Comparison of ENCODE assay signal across 9 cellular contexts in the genomic region with DNA sequence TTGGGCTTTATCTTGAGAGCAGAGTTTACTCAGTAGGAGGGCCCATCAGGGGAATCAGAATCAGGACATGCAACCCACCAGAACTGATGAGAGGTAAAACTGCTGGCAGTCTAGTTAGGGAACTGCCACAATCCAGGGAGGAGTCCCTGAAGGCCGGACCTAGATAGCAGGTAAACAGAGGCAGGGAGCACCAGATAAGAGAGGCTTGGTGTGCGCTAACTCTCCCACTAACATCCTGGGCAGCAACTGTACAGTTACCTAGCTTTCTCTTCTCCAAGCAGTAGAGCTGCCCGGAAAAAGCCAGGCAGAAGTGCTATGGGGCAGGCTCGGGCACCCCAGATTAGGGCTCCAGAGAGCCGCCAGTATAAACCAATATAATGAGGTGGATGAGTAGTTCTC. TPM values are rescaled to one million over a fixed set of nuclear protein-coding genes. Genes with fewer than 3 reads are reported as not detected.
DNase-seq lines count a peak whose midpoint lies in the region; ATAC-seq and TF ChIP-seq lines count a peak whose summit lies in the region.
"Had no signal": no experiment of that assay in that cellular context is flagged by ENCODE, and none has a peak within 500 bp of the region (broad histone marks: within the 10 kb centered on the region; RNA-seq: fewer than 3 reads in every experiment).

No MANE protein-coding gene starts in this region.

- ATAC-seq in heart right ventricle (no peak), left ventricle myocardium superior (no peak), HG02610 (IDR thresholded peaks at IDR 0.05; ENCODE audit: unreplicated experiment) (no peak)

- H3K36me3 ChIP-seq in heart right ventricle (no peaks in the 10 kb centered on the region), duodenal mucosa (ENCODE audit: control insufficient read depth in 1 of 2, insufficient read depth in 2 of 2, low read length in 2 of 2) (no peaks in the 10 kb centered on the region), muscle layer of duodenum (ENCODE audit: control insufficient read depth in 1 of 2, insufficient read depth in 2 of 2, low read length in 2 of 2) (no peaks in the 10 kb centered on the region), urinary bladder (ENCODE audit: insufficient read depth) (no peaks in the 10 kb centered on the region)

- H3K9ac ChIP-seq in duodenal mucosa (ENCODE audit: low read depth in 1 of 2, low read length in 2 of 2), result peak overlapping the region in 1 of 2 donors; percentile 27

- intact Hi-C loops in heart right ventricle (cut with DNase I), result loop anchor here in 7 of 10 donors (2.0 to 10.0 kb wide), 3 partner anchors 142 to 145 kb away; no protein-coding TSS in a partner anchor
- intact Hi-C loops in left ventricle myocardium superior (cut with micrococcal nuclease), result loop anchor here (10.0 kb wide), 1 partner anchor 142 kb away; no protein-coding TSS in a partner anchor

- WGBS in heart right ventricle, 2 donors, result 62 to 79% methylated on average over 5 of the region's 5 CpGs
- 57% methylated on average over 5 of the region's 5 CpGs for WGBS in urinary bladder

- H3K4me3 ChIP-seq in heart right ventricle (peak overlapping the region in 8 of 10 donors; percentile 67 to 99 (median 88)), duodenal mucosa (ENCODE audit: low read depth in 1 of 2, low read length in 2 of 2) (no peak overlapping the region), muscle layer of duodenum (ENCODE audit: low read depth in 1 of 2, low read length in 2 of 2) (peak overlapping the region; percentile 80 to 82), urinary bladder (ENCODE audit: low read depth, low read length) (no peak overlapping the region)

- H3K4me1 ChIP-seq in heart right ventricle, result peaks cover 8 to 38% (median 24%) of the 10 kb centered on the region in 9 donors
- H3K4me1 ChIP-seq in duodenal mucosa (ENCODE audit: control insufficient read depth in 1 of 2, insufficient read depth in 2 of 2, low read length in 2 of 2), result peaks cover 12 to 13% of the 10 kb centered on the region in 2 donors
- H3K4me1 ChIP-seq in muscle layer of duodenum (ENCODE audit: control insufficient read depth in 1 of 2, insufficient read depth in 2 of 2, low read length in 2 of 2), result peaks cover 9 to 38% of the 10 kb centered on the region in 2 donors
- H3K4me1 ChIP-seq in urinary bladder (ENCODE audit: insufficient read depth), result peaks cover 2% of the 10 kb centered on the region

- H3K27ac ChIP-seq in heart right ventricle (peak overlapping the region; percentile 87 to 98 (median 94)), duodenal mucosa (ENCODE audit: low read depth, low read length) (peak overlapping the region; percentile 30), muscle layer of duodenum (ENCODE audit: low read length) (peak overlapping the region; percentile 89), urinary bladder (ENCODE audit: low read depth) (peak overlapping the region; percentile 69)

- DNase-seq in heart right ventricle, result no peak
- no peak for DNase-seq in left ventricle myocardium superior
- DNase-seq in RKO (ENCODE audit: low spot score), result no peak
- no peak for DNase-seq in HT-29 (ENCODE audit: low spot score)
- DNase-seq: NCI-H226 had no signal

- H3K9me3 ChIP-seq in heart right ventricle (no peaks in the 10 kb centered on the region), duodenal mucosa (ENCODE audit: control insufficient read depth in 1 of 2, low read length in 2 of 2) (no peaks in the 10 kb centered on the region), muscle layer of duodenum (ENCODE audit: control insufficient read depth in 1 of 2, low read length in 2 of 2) (no peaks in the 10 kb centered on the region)

- H3K27me3 ChIP-seq in heart right ventricle (peaks cover 0 to 21% (median 0%) of the 10 kb centered on the region in 7 donors), duodenal mucosa (ENCODE audit: control insufficient read depth in 1 of 2, insufficient read depth in 2 of 2, low read length in 2 of 2) (peaks cover 3 to 11% of the 10 kb centered on the region in 2 donors), muscle layer of duodenum (ENCODE audit: low read depth, low read length) (no peaks in the 10 kb centered on the region)

- TF ChIP-seq CTCF in heart right ventricle (IDR thresholded peaks at IDR 0.05), result no peak

RNA-seq across cellular contexts. Expression of a gene that starts 0.9 kb away (rescaled TPM):
- total RNA-seq in heart right ventricle, result 100 to 1,000 TPM in 2 of 10 donors, 10 to 100 TPM in 8; 30.5 to 115 (median 77.1) TPM
- polyA plus RNA-seq in heart right ventricle, result 1 to 10 TPM; 3.1 to 8.3 TPM
- 46.3 TPM for total RNA-seq in left ventricle myocardium superior
- total RNA-seq in urinary bladder, result 79.3 TPM
- 48.2 TPM for polyA plus RNA-seq in urinary bladder
- total RNA-seq in HT-29 (2014; rRNA removed; shearing (Covaris generic)), result not detected in 2 replicates

Comparison
In these comparisons a context has a peak if more than half of its experiments do, and no peak if none do; other contexts are left out.
1. H3K27ac ChIP-seq: peak in every context shown above with its lines; median percentile 94 in heart right ventricle; 89 in muscle layer of duodenum; 69 in urinary bladder; 30 in duodenal mucosa.
2. H3K4me3 ChIP-seq: peak in heart right ventricle (8 of 10) and muscle layer of duodenum (2 of 2); none in duodenal mucosa (0 of 2) and urinary bladder (single experiment).
3. RNA of a gene that starts 0.9 kb away (total RNA-seq): 79.3 TPM in urinary bladder (single experiment), 30.5 to 115 TPM in heart right ventricle and 46.3 TPM in left ventricle myocardium superior (single experiment); not detected in HT-29; every median in the first group is over 10 times any median in the second.